Comparison of ENCODE assay signal across 11 cellular contexts in the genomic region with DNA sequence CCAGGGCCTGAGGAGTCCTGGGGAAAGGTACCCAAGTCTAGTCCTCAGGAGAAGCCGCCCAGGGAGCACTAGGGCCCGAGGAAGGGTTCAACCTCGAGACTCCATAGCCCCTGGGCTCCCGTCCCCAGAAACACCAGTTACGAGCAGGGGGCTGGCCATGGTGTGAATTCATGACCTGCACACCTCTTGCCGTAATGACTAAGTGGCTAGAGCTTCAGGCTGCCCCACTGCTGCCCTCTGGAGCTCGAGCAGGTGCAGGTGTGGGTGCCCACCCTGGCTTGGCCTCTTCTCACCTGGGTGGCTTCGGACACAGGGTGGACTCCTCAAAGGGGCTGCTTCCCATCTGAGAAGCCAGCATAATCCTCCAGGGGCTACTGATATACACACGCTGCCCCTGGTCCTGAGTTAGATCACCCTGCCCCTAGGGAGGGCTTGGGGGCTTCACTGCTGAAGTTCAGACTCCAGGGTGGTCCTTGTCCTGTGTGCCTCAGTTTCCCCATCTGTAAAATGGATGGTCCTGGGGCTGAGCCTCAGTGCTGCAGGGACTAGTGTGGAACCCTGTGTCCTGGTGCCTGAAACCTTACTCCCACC. TPM values are rescaled to one million over a fixed set of nuclear protein-coding genes. Genes with fewer than 3 reads are reported as not detected.
DNase-seq lines count a peak whose midpoint lies in the region; ATAC-seq and TF ChIP-seq lines count a peak whose summit lies in the region.
"Had no signal": no experiment of that assay in that cellular context is flagged by ENCODE, and none has a peak within 500 bp of the region (broad histone marks: within the 10 kb centered on the region; RNA-seq: fewer than 3 reads in every experiment).

No MANE protein-coding gene starts in this region.

- H3K27me3 ChIP-seq in HUES6 (ENCODE audit: control insufficient read depth, insufficient read depth, low read length) (no peaks in the 10 kb centered on the region), mammary epithelial cell (ENCODE audit: insufficient read depth, low read length) (no peaks in the 10 kb centered on the region), right lobe of liver (no peaks in the 10 kb centered on the region), thoracic aorta (replicated peaks; ENCODE audit: insufficient read depth) (no peaks in the 10 kb centered on the region)

- H2AFZ ChIP-seq in mammary epithelial cell (ENCODE audit: low read depth, low read length), result no peak overlapping the region

- H3K36me3 ChIP-seq in HUES6 (ENCODE audit: control insufficient read depth, insufficient read depth, low read length) (peaks cover 20% of the 10 kb centered on the region), mammary epithelial cell (ENCODE audit: insufficient read depth, low read length) (peaks cover 3% of the 10 kb centered on the region), right lobe of liver (no peaks in the 10 kb centered on the region), thoracic aorta (no peaks in the 10 kb centered on the region)

- ATAC-seq in right lobe of liver (no peak), thoracic aorta (ENCODE audit: insufficient number of reproducible peaks, low FRiP score, low read depth) (no peak), HG03439 (IDR thresholded peaks at IDR 0.05; ENCODE audit: unreplicated experiment) (no peak), HG03520 (IDR thresholded peaks at IDR 0.05; ENCODE audit: unreplicated experiment) (no peak)

- no peaks in the 10 kb centered on the region for H3K79me2 ChIP-seq in mammary epithelial cell (ENCODE audit: insufficient read depth, low read length)

- H3K4me1 ChIP-seq in HUES6 (ENCODE audit: control insufficient read depth, insufficient read depth, low read length) (peaks cover 46% of the 10 kb centered on the region), mammary epithelial cell (ENCODE audit: insufficient read depth, low read length) (peaks cover 37% of the 10 kb centered on the region), right lobe of liver (peaks cover 0 to 43% (median 23%) of the 10 kb centered on the region in 4 donors), thoracic aorta (ENCODE audit: control insufficient read depth in 1 of 2, low read depth in 2 of 2) (peaks cover 38 to 62% of the 10 kb centered on the region in 2 donors)

- dilution Hi-C loops in mammary epithelial cell (cut with HindIII; ENCODE audit: low sequenced_read_pairs), result no loop called here

- in situ Hi-C loops in mammary epithelial cell (cut with MboI; ENCODE audit: low sequenced_read_pairs in 2 of 2), result loop anchor here in 1 of 2 donors (25.0 kb wide), 1 partner anchor 345 kb away; a partner anchor contains a TSS

- H3K4me3 ChIP-seq in HUES6 (ENCODE audit: low read depth, low read length) (peak overlapping the region; percentile 25; the same call in 1 of the 2 replicates), mammary epithelial cell (replicated peaks in 1 of 3; ENCODE audit: insufficient read depth in 1 of 3, low read depth in 2 of 3, low read length in 3 of 3) (no peak overlapping the region), right lobe of liver (no peak overlapping the region), thoracic aorta (no peak overlapping the region)

- WGBS in mammary epithelial cell (ENCODE audit: low coverage, missing lambda C conversion rate), result 74% methylated on average over 9 of the region's 9 CpGs
- 40% methylated on average over 2 of the region's 9 CpGs for WGBS in right lobe of liver (ENCODE audit: insufficient coverage, low coverage, low lambda C conversion rate, missing lambda C conversion rate)

- CTCF ChIA-PET in mammary epithelial cell (lab: Charles Lee; ENCODE audit: low non-redundant PET), result no interaction called here

- peak overlapping the region; percentile 73 for H3K9ac ChIP-seq in HUES6 (ENCODE audit: low read length)
- no peak overlapping the region for H3K9ac ChIP-seq in mammary epithelial cell (ENCODE audit: insufficient read depth, low read length)

- intact Hi-C loops in mammary epithelial cell (cut with micrococcal nuclease) (loop anchor here (1.0 to 2.0 kb wide), 3 partner anchors 15 to 55 kb away; a partner anchor contains a TSS), right lobe of liver (cut with DNase I) (no loop called here)

- H3K27ac ChIP-seq in HUES6 (ENCODE audit: low read depth, low read length) (peak overlapping the region; percentile 57; the same call in 1 of the 2 replicates), mammary epithelial cell (ENCODE audit: insufficient read depth, low read depth, low read length) (no peak overlapping the region), right lobe of liver (peak overlapping the region; percentile 45 to 95 (median 76)), thoracic aorta (peak overlapping the region; percentile 99 to 100)

- TF ChIP-seq CTCF in mammary epithelial cell (conservative IDR thresholded peaks at IDR 0.05 in 1 of 2, IDR thresholded peaks at IDR 0.05 in 1 of 2; ENCODE audit: extremely low read depth in 1 of 2, insufficient read depth in 1 of 2, low read depth in 1 of 2, low read length in 2 of 2) (peak in 1 of 2 donors; percentile 22), right lobe of liver (IDR thresholded peaks at IDR 0.05) (peak in 1 of 4 donors; percentile 10), thoracic aorta (IDR thresholded peaks at IDR 0.05) (no peak)

- H3K4me2 ChIP-seq in mammary epithelial cell (ENCODE audit: insufficient read depth, low read depth, low read length), result peak overlapping the region; percentile 9

- DNase-seq in mammary epithelial cell (no peak), right lobe of liver (no peak), thoracic aorta (ENCODE audit: low spot score) (no peak), NCI-H82 (lab: John Stamatoyannopoulos, UW) (no peak)
- DNase-seq in activated CD4-positive, alpha-beta T cell treated with anti-CD3 and anti-CD28 coated beads, Interleukin-2, amount 50 U/mL, for 4 hours, result no peak
- DNase-seq: activated CD8-positive, alpha-beta memory T cell treated with anti-CD3 and anti-CD28 coated beads, Interleukin-2, amount 50 U/mL, for 4 hours; NCI-H1105 treated with DMSO at 0.1 percent for 48 hours; stimulated activated CD4-positive, alpha-beta T cell treated with anti-CD3 and anti-CD28 coated beads, Interleukin-2, amount 100 ng/mL, for 24 hours had no signal

- no peaks in the 10 kb centered on the region for H4K20me1 ChIP-seq in mammary epithelial cell (ENCODE audit: insufficient read depth, low read length)

- no peaks in the 10 kb centered on the region for H3K9me3 ChIP-seq in HUES6 (ENCODE audit: control insufficient read depth, insufficient read depth, low read depth, low read length)
- H3K9me3 ChIP-seq in mammary epithelial cell (replicated peaks; ENCODE audit: insufficient read depth, low read length), result no peaks in the 10 kb centered on the region
- H3K9me3 ChIP-seq in right lobe of liver, result no peaks in the 10 kb centered on the region
- H3K9me3 ChIP-seq in thoracic aorta, result no peaks in the 10 kb centered on the region

- no TSS peak for BruUV-seq in mammary epithelial cell (replicated peaks; lab: Mats Ljungman, UMichigan)

- no peak for TF ChIP-seq POLR2A in right lobe of liver (IDR thresholded peaks at IDR 0.05)

RNA-seq across cellular contexts. Expression of a gene that starts 13.6 kb away (rescaled TPM):
- 10 to 100 TPM in 1 of 2 donors, 1 to 10 TPM in 1; 2.2 to 35.4 TPM for total RNA-seq in mammary epithelial cell
- polyA plus RNA-seq in mammary epithelial cell, result 24.8 TPM
- polyA minus RNA-seq in mammary epithelial cell, result 23.2 TPM
- 1 to 10 TPM in 5 of 6 experiments, under 1 TPM in 1; 0.90 to 3.8 (median 2.2) TPM for total RNA-seq in right lobe of liver
- total RNA-seq in thoracic aorta, result 1 to 10 TPM; 2.4 to 4.7 TPM

RNA-seq across cellular contexts. Expression of a gene that starts 52.8 kb away (rescaled TPM):
- 100 to 1,000 TPM; 250 to 288 TPM for total RNA-seq in mammary epithelial cell
- 259 TPM for polyA plus RNA-seq in mammary epithelial cell
- polyA minus RNA-seq in mammary epithelial cell, result 470 TPM
- 100 to 1,000 TPM in 1 of 6 experiments, 10 to 100 TPM in 4, 1 to 10 TPM in 1; 8.6 to 117 (median 26.8) TPM for total RNA-seq in right lobe of liver
- 100 to 1,000 TPM in 1 of 2 donors, 10 to 100 TPM in 1; 39.8 to 108 TPM for total RNA-seq in thoracic aorta

RNA-seq across cellular contexts. Expression of a gene that starts 55.3 kb away (rescaled TPM):
- total RNA-seq in mammary epithelial cell, result 10 to 100 TPM; 18.2 to 19.4 TPM
- polyA plus RNA-seq in mammary epithelial cell, result 14.7 TPM
- 34.0 TPM for polyA minus RNA-seq in mammary epithelial cell
- 10 to 100 TPM; 36.3 to 65.4 (median 50.4) TPM for total RNA-seq in right lobe of liver
- total RNA-seq in thoracic aorta, result 100 to 1,000 TPM; 647 to 689 TPM

Comparison
In these comparisons a context has a peak if more than half of its experiments do, and no peak if none do; other contexts are left out.
1. RNA of a gene that starts 55.3 kb away (total RNA-seq): 647 to 689 TPM in thoracic aorta; 36.3 to 65.4 TPM in right lobe of liver and 18.2 to 19.4 TPM in mammary epithelial cell; every median in the first group is over 4 times any median in the second.